In the genomic region with DNA sequence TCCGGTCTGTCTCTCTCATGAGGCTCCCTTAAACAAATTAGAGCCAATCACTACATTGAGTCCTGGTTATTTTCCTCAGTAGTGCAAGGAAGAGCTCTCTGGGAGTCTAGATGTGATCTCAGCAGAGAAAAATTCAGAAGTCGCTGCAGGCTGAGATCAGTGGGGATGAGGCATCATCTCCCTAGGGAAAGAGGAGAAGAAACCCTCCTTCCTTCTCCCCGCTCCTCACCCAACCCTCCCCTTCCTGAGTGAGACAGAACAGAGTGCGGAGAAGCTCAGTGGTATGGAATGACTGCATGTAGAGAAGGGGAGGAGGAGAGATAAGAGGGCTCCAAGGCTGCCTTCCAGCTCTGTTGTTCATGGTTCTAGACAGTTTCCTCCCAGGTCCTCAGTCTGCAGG, we compare ENCODE assay signal across 10 cellular contexts.
DNase-seq lines count a peak whose midpoint lies in the region; ATAC-seq lines count a peak whose summit lies in the region.
"Had no signal": no experiment of that assay in that cellular context is flagged by ENCODE, and none has a peak within 500 bp of the region (broad histone marks: within the 10 kb centered on the region; RNA-seq: fewer than 3 reads in every experiment).

No MANE protein-coding gene starts in this region.

- H3K4me1 Mint-ChIP-seq in naive thymus-derived CD8-positive, alpha-beta T cell = no peaks in the 10 kb centered on the region
- H3K4me1 Mint-ChIP-seq: activated naive CD8-positive, alpha-beta T cell treated with anti-CD3 and anti-CD28 coated beads for 36 hours had no signal

- H3K27ac Mint-ChIP-seq in naive thymus-derived CD8-positive, alpha-beta T cell = no peak overlapping the region
- H3K27ac Mint-ChIP-seq: activated naive CD8-positive, alpha-beta T cell treated with anti-CD3 and anti-CD28 coated beads for 36 hours had no signal

- DNase-seq in Daoy (ENCODE audit: low read depth) (peak; percentile 98), NCI-H460 (ENCODE audit: extremely low read depth, low read depth) (peak; percentile 95), epidermal melanocyte (ENCODE audit: insufficient read length, low spot score) (peak; percentile 26), non-pigmented ciliary epithelial cell (ENCODE audit: low read depth) (peak; percentile 96), COLO668 (lab: John Stamatoyannopoulos, UW; ENCODE audit: unreplicated experiment) (no peak), NCI-H1436 (lab: John Stamatoyannopoulos, UW) (no peak)
- DNase-seq in naive thymus-derived CD8-positive, alpha-beta T cell = no peak
- DNase-seq: activated naive CD8-positive, alpha-beta T cell treated with anti-CD3 and anti-CD28 coated beads for 36 hours; DMS 273 treated with DMSO at 0.1 percent for 48 hours had no signal

- peaks cover 0 to 8% (median 0%) of the 10 kb centered on the region in 9 donors for H3K9me3 Mint-ChIP-seq in naive thymus-derived CD8-positive, alpha-beta T cell
- H3K9me3 Mint-ChIP-seq: activated naive CD8-positive, alpha-beta T cell treated with anti-CD3 and anti-CD28 coated beads for 36 hours had no signal

- ATAC-seq in GM19397 (IDR thresholded peaks at IDR 0.05; ENCODE audit: unreplicated experiment) = no peak
- ATAC-seq in naive thymus-derived CD8-positive, alpha-beta T cell = no peak

- peaks cover 0 to 15% (median 4%) of the 10 kb centered on the region in 5 donors for H3K27me3 Mint-ChIP-seq in naive thymus-derived CD8-positive, alpha-beta T cell

- H3K36me3 Mint-ChIP-seq in naive thymus-derived CD8-positive, alpha-beta T cell = peaks cover 0 to 3% (median 0%) of the 10 kb centered on the region in 3 donors
- H3K36me3 Mint-ChIP-seq: activated naive CD8-positive, alpha-beta T cell treated with anti-CD3 and anti-CD28 coated beads for 36 hours had no signal

- no peak overlapping the region for H3K4me3 Mint-ChIP-seq in naive thymus-derived CD8-positive, alpha-beta T cell
- H3K4me3 Mint-ChIP-seq: activated naive CD8-positive, alpha-beta T cell treated with anti-CD3 and anti-CD28 coated beads for 36 hours had no signal

- POLR2A ChIA-PET in naive thymus-derived CD8-positive, alpha-beta T cell (lab: Charles Lee) = no interaction called here

Comparison
In these comparisons a context has a peak if more than half of its experiments do, and no peak if none do; other contexts are left out.
1. DNase-seq: peak in Daoy (single experiment), NCI-H460 (single experiment), epidermal melanocyte (single experiment) and non-pigmented ciliary epithelial cell (single experiment); none in naive thymus-derived CD8-positive, alpha-beta T cell (0 of 10), COLO668 (single experiment) and NCI-H1436 (single experiment).